Comparison of ENCODE assay signal across 11 cellular contexts in the genomic region with DNA sequence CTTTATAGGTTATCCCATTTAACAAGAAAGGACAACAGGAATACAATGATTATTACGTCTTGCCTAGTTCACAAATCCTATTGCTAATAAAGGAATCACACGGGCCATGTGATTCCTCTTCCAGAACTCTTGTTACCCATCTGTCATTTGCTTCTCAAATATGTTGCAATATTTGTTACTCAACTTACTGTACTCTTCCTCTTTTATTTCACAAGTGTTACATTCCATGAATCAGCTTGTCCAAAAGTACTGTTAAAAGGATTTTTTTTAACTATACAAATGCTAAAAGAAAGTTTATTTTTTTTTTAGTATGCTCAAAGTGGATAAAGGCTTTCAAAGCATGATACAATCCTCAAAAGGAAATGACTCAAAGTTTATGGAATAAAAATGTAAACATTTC. TPM values are rescaled to one million over a fixed set of nuclear protein-coding genes. Genes with fewer than 3 reads are reported as not detected.
DNase-seq lines count a peak whose midpoint lies in the region; ATAC-seq and TF ChIP-seq lines count a peak whose summit lies in the region.
"Had no signal": no experiment of that assay in that cellular context is flagged by ENCODE, and none has a peak within 500 bp of the region (broad histone marks: within the 10 kb centered on the region; RNA-seq: fewer than 3 reads in every experiment).

No MANE protein-coding gene starts in this region.

- no peak overlapping the region for H3K4me2 ChIP-seq in PC-9

- H3K4me1 ChIP-seq in PC-9 (replicated peaks; ENCODE audit: insufficient read depth) (peaks cover 10% of the 10 kb centered on the region; the same call in 1 of the 2 replicates), gastrocnemius medialis (peaks cover 62 to 68% of the 10 kb centered on the region in 2 donors)

- ATAC-seq in gastrocnemius medialis, result peak; percentile 80 to 86
- ATAC-seq in activated CD4-positive, CD25-positive, alpha-beta regulatory T cell treated with anti-CD3 and anti-CD28 coated beads, Interleukin-2, amount 50 U/mL, for 24 hours, result no peak
- ATAC-seq: natural killer cell treated with Interleukin-12 subunit alpha and Interleukin-12 subunit beta and Interleukin-15 and Interleukin-18, amount 100 ng/mL, for 72 hours had no signal

- H3K4me3 ChIP-seq in PC-9, result no peak overlapping the region
- no peak overlapping the region for H3K4me3 ChIP-seq in fibroblast of mammary gland (ENCODE audit: control insufficient read depth, low read depth, low read length)
- H3K4me3 ChIP-seq in gastrocnemius medialis, result no peak overlapping the region

- H3K9me3 Mint-ChIP-seq in nephron progenitor cell, result no peaks in the 10 kb centered on the region

- H3K27ac ChIP-seq in PC-9 (peak overlapping the region; percentile 16; the same call in 1 of the 2 replicates), gastrocnemius medialis (peak overlapping the region; percentile 82 to 92 (median 86))
- H3K27ac ChIP-seq: VCaP had no signal

- no peaks in the 10 kb centered on the region for H3K36me3 Mint-ChIP-seq in nephron progenitor cell (ENCODE audit: low read depth)
- H3K36me3 Mint-ChIP-seq: natural killer cell treated with Interleukin-12 subunit alpha and Interleukin-12 subunit beta and Interleukin-15 and Interleukin-18, amount 100 ng/mL, for 72 hours had no signal

- intact Hi-C loops in PC-9 (cut with micrococcal nuclease; ENCODE audit: unreplicated experiment), result no loop called here
- intact Hi-C loops in gastrocnemius medialis (cut with DNase I; ENCODE audit: low total_unique reads), result no loop called here

- DNase-seq in H4 (ENCODE audit: low spot score) (peak; percentile 75), PC-9 (peak in 1 of 2 experiments; percentile 40), fibroblast of mammary gland (ENCODE audit: low read depth) (peak; percentile 94), gastrocnemius medialis (no peak), activated T-cell treated with anti-CD3 and anti-CD28 coated beads for 4 hours (no peak), NCI-H2196 (lab: John Stamatoyannopoulos, UW; ENCODE audit: unreplicated experiment) (no peak), nephron progenitor cell (no peak)
- DNase-seq: activated naive CD4-positive, alpha-beta T cell had no signal

- no peaks in the 10 kb centered on the region for H3K9me2 ChIP-seq in PC-9 (ENCODE audit: insufficient read depth)

- no peaks in the 10 kb centered on the region for H3K27me3 Mint-ChIP-seq in nephron progenitor cell (ENCODE audit: low read depth, poor library complexity)
- H3K27me3 Mint-ChIP-seq: natural killer cell treated with Interleukin-12 subunit alpha and Interleukin-12 subunit beta and Interleukin-15 and Interleukin-18, amount 100 ng/mL, for 72 hours had no signal

- H3K4me3 Mint-ChIP-seq in nephron progenitor cell, result no peak overlapping the region
- H3K4me3 Mint-ChIP-seq: natural killer cell treated with Interleukin-12 subunit alpha and Interleukin-12 subunit beta and Interleukin-15 and Interleukin-18, amount 100 ng/mL, for 72 hours had no signal

- H3K36me3 ChIP-seq in PC-9 (ENCODE audit: low read depth) (no peaks in the 10 kb centered on the region), gastrocnemius medialis (no peaks in the 10 kb centered on the region)

- no peak overlapping the region for H3K27ac Mint-ChIP-seq in nephron progenitor cell
- H3K27ac Mint-ChIP-seq: natural killer cell treated with Interleukin-12 subunit alpha and Interleukin-12 subunit beta and Interleukin-15 and Interleukin-18, amount 100 ng/mL, for 72 hours had no signal

- H3K4me1 Mint-ChIP-seq in nephron progenitor cell, result no peaks in the 10 kb centered on the region

- no peak for TF ChIP-seq CTCF in PC-9 (conservative IDR thresholded peaks at IDR 0.05)
- no peak for TF ChIP-seq CTCF in fibroblast of mammary gland (conservative IDR thresholded peaks at IDR 0.05; ENCODE audit: control insufficient read depth, insufficient read depth, low read depth, low read length)
- TF ChIP-seq CTCF in gastrocnemius medialis (IDR thresholded peaks at IDR 0.05 in 4 of 5, conservative IDR thresholded peaks at IDR 0.05 in 1 of 5), result no peak
- TF ChIP-seq CTCF in nephron progenitor cell (IDR thresholded peaks at IDR 0.05), result no peak

- no peaks in the 10 kb centered on the region for H3K27me3 ChIP-seq in PC-9 (ENCODE audit: insufficient read depth, low read depth)
- no peaks in the 10 kb centered on the region for H3K27me3 ChIP-seq in gastrocnemius medialis

- H4K20me1 ChIP-seq in PC-9 (ENCODE audit: insufficient read depth), result no peaks in the 10 kb centered on the region

- no TSS peak for BruUV-seq in PC-9 (replicated peaks; lab: Mats Ljungman, UMichigan)

- no peaks in the 10 kb centered on the region for H3F3A ChIP-seq in PC-9 (ENCODE audit: insufficient read depth, low read depth)

- no peak overlapping the region for H2AFZ ChIP-seq in PC-9

- no peaks in the 10 kb centered on the region for H3K9me3 ChIP-seq in PC-9 (ENCODE audit: insufficient read depth, low read depth)
- no peaks in the 10 kb centered on the region for H3K9me3 ChIP-seq in gastrocnemius medialis

- no peaks in the 10 kb centered on the region for H3K79me2 ChIP-seq in PC-9 (ENCODE audit: low read depth)

- POLR2A ChIA-PET in PC-9 (lab: Charles Lee; ENCODE audit: unreplicated experiment), result no interaction called here

- TF ChIP-seq POLR2A in gastrocnemius medialis (IDR thresholded peaks at IDR 0.05), result no peak

- CTCF ChIA-PET in PC-9 (lab: Charles Lee), result no interaction called here

- in situ Hi-C loops in gastrocnemius medialis (cut with MboI; ENCODE audit: low sequenced_read_pairs in 4 of 4), result loop anchor here in 1 of 4 donors (25.0 kb wide), 1 partner anchor 1778 kb away; no protein-coding TSS in a partner anchor

RNA-seq across cellular contexts. Expression of a gene that starts 3.9 kb away (rescaled TPM):
- 1.2 and 5.2 TPM in 2 replicates for total RNA-seq in H4 (2014; rRNA removed; shearing (Covaris generic))
- total RNA-seq in PC-9 (2021), result 0.28 and 1.3 TPM in 2 replicates
- 100 to 1,000 TPM; 210 to 375 (median 311) TPM for total RNA-seq in gastrocnemius medialis
- total RNA-seq: natural killer cell treated with Interleukin-12 subunit alpha and Interleukin-12 subunit beta and Interleukin-15 and Interleukin-18, amount 100 ng/mL, for 72 hours had no signal

Comparison
In these comparisons a context has a peak if more than half of its experiments do, and no peak if none do; other contexts are left out.
1. DNase-seq: peak in H4 (single experiment) and fibroblast of mammary gland (single experiment); none in gastrocnemius medialis (0 of 2), activated T-cell treated with anti-CD3 and anti-CD28 coated beads for 4 hours (single experiment), NCI-H2196 (single experiment) and nephron progenitor cell (single experiment).
2. ATAC-seq: peak in gastrocnemius medialis (2 of 2); none in activated CD4-positive, CD25-positive, alpha-beta regulatory T cell treated with anti-CD3 and anti-CD28 coated beads, Interleukin-2, amount 50 U/mL, for 24 hours (0 of 2).
3. RNA of a gene that starts 3.9 kb away (total RNA-seq): 210 to 375 TPM in gastrocnemius medialis; 1.2 to 5.2 TPM in H4 and 0.28 to 1.3 TPM in PC-9; every median in the first group is over 10 times any median in the second.